In the genomic region with DNA sequence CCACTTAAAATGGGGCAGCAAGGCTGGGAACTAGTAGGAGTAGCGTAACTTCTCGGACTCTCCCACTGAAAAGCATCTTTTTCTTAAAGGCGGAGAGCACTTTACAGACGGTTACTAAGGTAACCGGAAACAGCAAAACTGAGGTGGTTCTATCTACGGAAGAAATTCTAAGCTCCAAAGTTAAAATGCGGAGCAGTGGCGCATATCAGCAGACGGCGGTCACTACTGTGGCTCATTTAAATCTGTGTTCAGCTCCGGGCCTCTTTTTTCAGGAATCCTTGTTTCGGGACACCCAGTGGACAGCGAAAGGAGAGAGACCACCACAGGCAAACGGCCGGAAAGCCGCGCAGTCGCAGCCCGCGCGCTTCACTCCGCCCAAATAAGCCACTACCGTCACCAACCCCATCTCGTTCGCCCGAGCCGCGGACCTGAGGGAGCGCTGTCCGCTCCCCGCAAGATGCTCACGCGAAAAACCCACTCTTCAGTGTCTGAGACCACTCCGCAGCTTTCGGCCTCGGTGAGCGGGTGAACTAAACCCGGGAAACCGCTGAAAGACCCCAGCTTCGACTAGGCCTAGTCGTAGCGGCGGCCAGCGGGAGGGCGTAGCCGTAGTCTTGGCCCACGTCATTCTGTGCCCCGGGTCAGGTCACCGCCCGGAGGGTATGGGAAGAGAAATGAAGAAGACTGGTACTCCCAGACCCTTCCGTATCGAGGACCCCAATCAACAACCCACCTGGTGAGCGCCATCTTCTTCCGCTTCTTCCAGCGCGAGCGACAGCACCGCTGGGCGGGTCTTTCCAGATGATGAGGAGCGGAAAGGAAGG, we compare ENCODE assay signal across 8 cellular contexts. TPM values are rescaled to one million over a fixed set of nuclear protein-coding genes. Genes with fewer than 3 reads are reported as not detected.
A peak's percentile ranks its signal among the peaks of the same experiment; 100 is the strongest.
DNase-seq lines count a peak whose midpoint lies in the region; ATAC-seq and TF ChIP-seq lines count a peak whose summit lies in the region.

Gene SNW1 (minus strand): TSS at position 776 of the 824 bp plus-strand sequence. CDS start 29 bp downstream, at position 747.

- H3K27me3 Mint-ChIP-seq in activated B cell treated with CpG ODN at 0.5 μM for 24 hours = no peaks in the 10 kb centered on the region

- no peaks in the 10 kb centered on the region for H3K9me3 ChIP-seq in spleen

- H3K27ac Mint-ChIP-seq in activated B cell treated with CpG ODN at 0.5 μM for 24 hours = peak within 1 kb of the TSS; percentile 97

- no peak for TF ChIP-seq CTCF in activated B cell treated with CpG ODN at 0.5 μM for 24 hours (IDR thresholded peaks at IDR 0.05)
- TF ChIP-seq CTCF in cardiac fibroblast (IDR thresholded peaks at IDR 0.05; ENCODE audit: low read depth, low read length) = no peak
- TF ChIP-seq CTCF in spleen (IDR thresholded peaks at IDR 0.05 in 8 of 11, conservative IDR thresholded peaks at IDR 0.05 in 3 of 11) = peak in 4 of 11 experiments; percentile 1 to 17 (median 6)

- ATAC-seq in HG02885 (IDR thresholded peaks at IDR 0.05; ENCODE audit: poor library complexity, unreplicated experiment) = peak; percentile 92
- peak; percentile 91 for ATAC-seq in activated B cell treated with CpG ODN at 0.5 μM for 24 hours (ENCODE audit: low read depth)

- peaks cover 37% of the 10 kb centered on the region for H3K4me1 Mint-ChIP-seq in activated B cell treated with CpG ODN at 0.5 μM for 24 hours

- H3K27me3 ChIP-seq in spleen (replicated peaks in 1 of 7) = no peaks in the 10 kb centered on the region

- CTCF ChIA-PET in activated B cell treated with CpG ODN at 0.5 μM for 24 hours (lab: Charles Lee) = interaction anchor here (2.1 kb wide), 1 partner anchor 40 kb away, joined by 4 read pairs; the partner anchor contains the start of gene ADCK1

- POLR2A ChIA-PET in activated B cell treated with CpG ODN at 0.5 μM for 24 hours (lab: Charles Lee) = interaction anchor here (0.9 to 2.2 kb wide), 7 partner anchors 9 to 439 kb away, joined by 4 to 21 read pairs (median 10); partner anchors contain the start of genes ADCK1, GSTZ1, POMT2 and SAMD15

- H3K36me3 ChIP-seq in spleen = peaks cover 0 to 18% (median 6%) of the 10 kb centered on the region in 6 donors

- H3K36me3 Mint-ChIP-seq in activated B cell treated with CpG ODN at 0.5 μM for 24 hours (ENCODE audit: low read depth) = peaks cover 32% of the 10 kb centered on the region

- intact Hi-C loops in activated B cell treated with CpG ODN at 0.5 μM for 24 hours (cut with micrococcal nuclease) = loop anchor here (1.0 to 5.0 kb wide), 6 partner anchors 40 to 440 kb away; partner anchors contain the start of genes ADCK1, ALKBH1, POMT2 and SAMD15
- intact Hi-C loops in spleen (cut with DNase I; ENCODE audit: low total_unique reads) = no loop called here

- peak within 1 kb of the TSS; percentile 93 to 97 (median 96) for H3K27ac ChIP-seq in spleen

- peak within 1 kb of the TSS; percentile 97 for H3K4me3 Mint-ChIP-seq in activated B cell treated with CpG ODN at 0.5 μM for 24 hours

- DNase-seq in NCI-H526 (lab: John Stamatoyannopoulos, UW) (peak; percentile 86 to 97), NCI-H526 treated with DMSO at 0.1 percent for 48 hours (lab: John Stamatoyannopoulos, UW) (no peak), NCI-H2107 (lab: John Stamatoyannopoulos, UW) (peak; percentile 96), activated B cell treated with CpG ODN at 0.5 μM for 24 hours (peak; percentile 77), cardiac fibroblast (ENCODE audit: low read depth in 2 of 2) (peak; percentile 66 to 71), inferior parietal cortex (ENCODE audit: extremely low spot score) (peak; percentile 57), spleen (peak; percentile 97)

- H3K9me3 Mint-ChIP-seq in activated B cell treated with CpG ODN at 0.5 μM for 24 hours = no peaks in the 10 kb centered on the region

- H3K4me1 ChIP-seq in spleen = peaks cover 30 to 59% (median 47%) of the 10 kb centered on the region in 6 donors

- H3K4me3 ChIP-seq in cardiac fibroblast (replicated peaks in 1 of 2; ENCODE audit: low read depth in 2 of 2, low read length in 2 of 2) (peak within 1 kb of the TSS; percentile 83 to 95), spleen (peak within 1 kb of the TSS; percentile 79 to 99 (median 92))

- 0 to 1% (median 0%) methylated on average over 47 to 60 of the region's 60 CpGs for WGBS in spleen, 5 donors

- peak in 1 of 3 donors; percentile 5 for TF ChIP-seq POLR2A in spleen (IDR thresholded peaks at IDR 0.05)

RNA-seq across cellular contexts. Expression of gene SNW1, which starts in this region (rescaled TPM):
- 88.2 and 89.3 TPM in 2 replicates for total RNA-seq in activated B cell treated with CpG ODN at 0.5 μM for 24 hours
- total RNA-seq in spleen = 10 to 100 TPM; 46.3 to 77.3 (median 69.5) TPM
- polyA plus RNA-seq in spleen = 10 to 100 TPM; 35.2 to 46.1 (median 38.4) TPM
